20 cellular contexts compared by ENCODE assay signal in genomic region chr6:163147988-163148387, GRCh38.
DNase-seq lines count a peak whose midpoint lies in the region; ATAC-seq, FAIRE-seq and TF ChIP-seq lines count a peak whose summit lies in the region.
"Had no signal": no experiment of that assay in that cellular context is flagged by ENCODE, and none has a peak within 500 bp of the region (broad histone marks: within the 10 kb centered on the region; RNA-seq: fewer than 3 reads in every experiment).

No MANE protein-coding gene starts in this region.

- H3K36me3 Mint-ChIP-seq in GM23338 (ENCODE audit: low read depth) (no peaks in the 10 kb centered on the region), osteocyte (ENCODE audit: unreplicated experiment) (no peaks in the 10 kb centered on the region)
- H3K36me3 Mint-ChIP-seq: activated naive CD4-positive, alpha-beta T cell treated with anti-CD3 and anti-CD28 coated beads, Interleukin-2, amount 10 ng/mL, durations not matched to agents 7 days and 5 days had no signal

- H3K27ac Mint-ChIP-seq in GM23338 (no peak overlapping the region), osteocyte (ENCODE audit: unreplicated experiment) (no peak overlapping the region)
- H3K27ac Mint-ChIP-seq: activated CD4-positive, alpha-beta T cell treated with anti-CD3 and anti-CD28 coated beads for 36 hours; activated naive CD4-positive, alpha-beta T cell treated with anti-CD3 and anti-CD28 coated beads, Interleukin-2, amount 10 ng/mL, durations not matched to agents 7 days and 5 days; stimulated activated naive CD8-positive, alpha-beta T cell treated with anti-CD3 and anti-CD28 coated beads, Interleukin-15, Interleukin-2, amounts not matched to agents 100 ng/mL and 50 ng/mL, for 24 hours had no signal

- H3K4me1 Mint-ChIP-seq in GM23338 (peaks cover 4% of the 10 kb centered on the region), osteocyte (ENCODE audit: unreplicated experiment) (peaks cover 14% of the 10 kb centered on the region)
- H3K4me1 Mint-ChIP-seq: activated CD4-positive, alpha-beta T cell treated with anti-CD3 and anti-CD28 coated beads for 36 hours; activated naive CD4-positive, alpha-beta T cell treated with anti-CD3 and anti-CD28 coated beads, Interleukin-2, amount 10 ng/mL, durations not matched to agents 7 days and 5 days had no signal

- peak; percentile 30 to 31; a peak in 3 of 4 replicates for TF ChIP-seq CTCF in GM23338 (conservative IDR thresholded peaks at IDR 0.05; ENCODE audit: low read depth in 2 of 2)
- peak; percentile 21; the same call in 1 of the 2 replicates for TF ChIP-seq CTCF in OCI-LY1 (IDR thresholded peaks at IDR 0.05; ENCODE audit: low read length)
- TF ChIP-seq CTCF in choroid plexus epithelial cell (conservative IDR thresholded peaks at IDR 0.05; ENCODE audit: low read depth, low read length): peak; percentile 50
- TF ChIP-seq CTCF in osteocyte (IDR thresholded peaks at IDR 0.05): peak; percentile 39

- ATAC-seq in GM23338 (no peak; the same call in 2 of the 3 replicates), GM21381 (IDR thresholded peaks at IDR 0.05; ENCODE audit: unreplicated experiment) (no peak), HG03571 (IDR thresholded peaks at IDR 0.05; ENCODE audit: unreplicated experiment) (no peak)
- ATAC-seq: activated CD4-positive, alpha-beta T cell treated with anti-CD3 and anti-CD28 coated beads for 36 hours; pancreas had no signal

- H3K27me3 ChIP-seq in GM23338 (ENCODE audit: insufficient read depth): no peaks in the 10 kb centered on the region
- H3K27me3 ChIP-seq in OCI-LY1 (ENCODE audit: insufficient read depth, low read length): no peaks in the 10 kb centered on the region
- H3K27me3 ChIP-seq: BLaER1 treated with 17β-estradiol and CSF1 and Interleukin-3, amounts not matched to agents 10 nM and 100 nM; cardiac muscle cell; pancreas had no signal

- H4K20me1 ChIP-seq in GM23338 (replicated peaks; ENCODE audit: insufficient read depth) (no peaks in the 10 kb centered on the region), OCI-LY1 (ENCODE audit: insufficient read depth, low read length) (no peaks in the 10 kb centered on the region)
- H4K20me1 ChIP-seq: BLaER1 treated with 17β-estradiol and CSF1 and Interleukin-3, amounts not matched to agents 10 nM and 100 nM had no signal

- H3K4me3 ChIP-seq in GM23338 (no peak overlapping the region), OCI-LY1 (ENCODE audit: low read depth, low read length, poor library complexity, severe bottlenecking) (no peak overlapping the region), choroid plexus epithelial cell (ENCODE audit: low read depth, low read length) (no peak overlapping the region)
- H3K4me3 ChIP-seq: BLaER1 treated with 17β-estradiol and CSF1 and Interleukin-3, amounts not matched to agents 10 nM and 100 nM; cardiac muscle cell; pancreas had no signal

- H3K9me3 Mint-ChIP-seq in GM23338 (no peaks in the 10 kb centered on the region; the same call in 2 of the 3 replicates), osteocyte (ENCODE audit: unreplicated experiment) (no peaks in the 10 kb centered on the region)
- H3K9me3 Mint-ChIP-seq: activated naive CD4-positive, alpha-beta T cell treated with anti-CD3 and anti-CD28 coated beads, Interleukin-2, amount 10 ng/mL, durations not matched to agents 7 days and 5 days; stimulated activated naive CD8-positive, alpha-beta T cell treated with anti-CD3 and anti-CD28 coated beads, Interleukin-15, Interleukin-2, amounts not matched to agents 100 ng/mL and 50 ng/mL, for 24 hours had no signal

- H3K79me2 ChIP-seq in GM23338 (replicated peaks; ENCODE audit: insufficient read depth) (no peaks in the 10 kb centered on the region), OCI-LY1 (ENCODE audit: insufficient read depth, low read length) (no peaks in the 10 kb centered on the region)

- H3K4me2 ChIP-seq in GM23338: no peak overlapping the region
- H3K4me2 ChIP-seq in OCI-LY1 (ENCODE audit: low read length): no peak overlapping the region
- H3K4me2 ChIP-seq: BLaER1 treated with 17β-estradiol and CSF1 and Interleukin-3, amounts not matched to agents 10 nM and 100 nM; KMS-11 had no signal

- no peaks in the 10 kb centered on the region for H3F3A ChIP-seq in GM23338 (replicated peaks; ENCODE audit: low read depth)
- no peaks in the 10 kb centered on the region for H3F3A ChIP-seq in OCI-LY1 (ENCODE audit: insufficient read depth, low read length)

- no peaks in the 10 kb centered on the region for H3K9me3 ChIP-seq in OCI-LY1 (ENCODE audit: low read length)
- H3K9me3 ChIP-seq: pancreas had no signal

- H3K4me3 Mint-ChIP-seq in GM23338: no peak overlapping the region
- no peak overlapping the region for H3K4me3 Mint-ChIP-seq in osteocyte (ENCODE audit: unreplicated experiment)
- H3K4me3 Mint-ChIP-seq: activated CD4-positive, alpha-beta T cell treated with anti-CD3 and anti-CD28 coated beads for 36 hours; activated naive CD4-positive, alpha-beta T cell treated with anti-CD3 and anti-CD28 coated beads, Interleukin-2, amount 10 ng/mL, durations not matched to agents 7 days and 5 days; stimulated activated naive CD8-positive, alpha-beta T cell treated with anti-CD3 and anti-CD28 coated beads, Interleukin-15, Interleukin-2, amounts not matched to agents 100 ng/mL and 50 ng/mL, for 24 hours had no signal

- no peaks in the 10 kb centered on the region for H3K4me1 ChIP-seq in GM23338 (ENCODE audit: insufficient read depth)
- no peaks in the 10 kb centered on the region for H3K4me1 ChIP-seq in OCI-LY1 (ENCODE audit: insufficient read depth, low read length, severe bottlenecking)
- H3K4me1 ChIP-seq: BLaER1 treated with 17β-estradiol and CSF1 and Interleukin-3, amounts not matched to agents 10 nM and 100 nM; pancreas had no signal

- no peak overlapping the region for H2AFZ ChIP-seq in GM23338
- no peak overlapping the region for H2AFZ ChIP-seq in OCI-LY1 (ENCODE audit: low read length)

- no peak for FAIRE-seq in GM12891 (lab: Jason Lieb, UNC)
- FAIRE-seq: keratinocyte, pancreas had no signal

- TF ChIP-seq POLR2A in GM12891 (IDR thresholded peaks at IDR 0.05; ENCODE audit: low read depth, low read length): no peak

- no peak overlapping the region for H3K9ac ChIP-seq in OCI-LY1 (ENCODE audit: low read length)
- H3K9ac ChIP-seq: BLaER1 treated with 17β-estradiol and CSF1 and Interleukin-3, amounts not matched to agents 10 nM and 100 nM; KMS-11 had no signal

- H3K9me2 ChIP-seq in GM23338 (ENCODE audit: insufficient read depth): 0 out of 2 replicates have a peak, but pooled peaks cover 6% of the 10 kb centered on the region
- no peaks in the 10 kb centered on the region for H3K9me2 ChIP-seq in OCI-LY1 (ENCODE audit: low read depth, low read length)

- DNase-seq in GM23338 (ENCODE audit: low spot score) (peak; percentile 18), choroid plexus epithelial cell (ENCODE audit: low read depth) (peak; percentile 45), osteocyte (ENCODE audit: extremely low spot score, unreplicated experiment) (no peak), GM12891 (ENCODE audit: insufficient read length, low spot score) (no peak)
- DNase-seq in activated naive CD4-positive, alpha-beta T cell treated with anti-CD3 and anti-CD28 coated beads, Interleukin-2, amount 50 U/mL, for 16 hours: no peak
- DNase-seq: activated CD4-positive, alpha-beta T cell treated with anti-CD3 and anti-CD28 coated beads for 36 hours; activated CD8-positive, alpha-beta memory T cell treated with anti-CD3 and anti-CD28 coated beads, Interleukin-2, amount 50 U/mL, for 48 hours; activated naive CD4-positive, alpha-beta T cell treated with anti-CD3 and anti-CD28 coated beads, Interleukin-2, amount 10 ng/mL, durations not matched to agents 7 days and 5 days; DMS79 treated with DMSO at 0.1 percent for 48 hours; NCI-H187; pancreas; T-helper 2 cell had no signal

- H3K27ac ChIP-seq in GM23338 (ENCODE audit: low read depth) (no peak overlapping the region), OCI-LY1 (ENCODE audit: low read depth, low read length, poor library complexity, severe bottlenecking) (no peak overlapping the region)
- H3K27ac ChIP-seq: BLaER1 treated with 17β-estradiol and CSF1 and Interleukin-3, amounts not matched to agents 10 nM and 100 nM; cardiac muscle cell; KMS-11; pancreas had no signal

- H3K27me3 Mint-ChIP-seq in GM23338 (ENCODE audit: insufficient read depth, low read depth, poor library complexity) (peaks cover 3% of the 10 kb centered on the region), osteocyte (ENCODE audit: unreplicated experiment) (peaks cover 4% of the 10 kb centered on the region)

- H3K36me3 ChIP-seq in GM23338 (ENCODE audit: insufficient read depth) (no peaks in the 10 kb centered on the region), OCI-LY1 (ENCODE audit: insufficient read depth, low read length) (no peaks in the 10 kb centered on the region)
- H3K36me3 ChIP-seq: BLaER1 treated with 17β-estradiol and CSF1 and Interleukin-3, amounts not matched to agents 10 nM and 100 nM; cardiac muscle cell; pancreas had no signal

TF ChIP-seq in GM23338, 12 proteins besides CTCF, POLR2A, EP300 and RAD21 (continues in another document):
- no peak for TF ChIP-seq CREB1 (CRISPR knock-in tag; IDR thresholded peaks at IDR 0.05; ENCODE audit: low read depth)
- no peak for TF ChIP-seq STAT1 (IDR thresholded peaks at IDR 0.05; ENCODE audit: unreplicated experiment)

TF ChIP-seq in GM12891, 5 proteins besides CTCF, POLR2A, EP300 and RAD21:
- TF ChIP-seq SPI1 (IDR thresholded peaks at IDR 0.05; ENCODE audit: low read depth, low read length) (no peak), PAX5 (IDR thresholded peaks at IDR 0.05; ENCODE audit: insufficient read depth, low read length, severe bottlenecking) (no peak), TAF1 (IDR thresholded peaks at IDR 0.05; ENCODE audit: low read depth, low read length) (no peak), POU2F2 (IDR thresholded peaks at IDR 0.05; ENCODE audit: low read depth, low read length) (no peak), POLR2AphosphoS5 (IDR thresholded peaks at IDR 0.05; ENCODE audit: low read depth, low read length) (no peak)

Comparison
In these comparisons a context has a peak if more than half of its experiments do, and no peak if none do; other contexts are left out.
1. DNase-seq: peak in GM23338 (single experiment) and choroid plexus epithelial cell (single experiment); none in osteocyte (single experiment), GM12891 (single experiment) and activated naive CD4-positive, alpha-beta T cell treated with anti-CD3 and anti-CD28 coated beads, Interleukin-2, amount 50 U/mL, for 16 hours (single experiment).
2. Peak in every context shown above with its lines, with median percentiles within 50 percentile points of each other: CTCF ChIP-seq.